9 cellular contexts compared by ENCODE assay signal in the genomic region with DNA sequence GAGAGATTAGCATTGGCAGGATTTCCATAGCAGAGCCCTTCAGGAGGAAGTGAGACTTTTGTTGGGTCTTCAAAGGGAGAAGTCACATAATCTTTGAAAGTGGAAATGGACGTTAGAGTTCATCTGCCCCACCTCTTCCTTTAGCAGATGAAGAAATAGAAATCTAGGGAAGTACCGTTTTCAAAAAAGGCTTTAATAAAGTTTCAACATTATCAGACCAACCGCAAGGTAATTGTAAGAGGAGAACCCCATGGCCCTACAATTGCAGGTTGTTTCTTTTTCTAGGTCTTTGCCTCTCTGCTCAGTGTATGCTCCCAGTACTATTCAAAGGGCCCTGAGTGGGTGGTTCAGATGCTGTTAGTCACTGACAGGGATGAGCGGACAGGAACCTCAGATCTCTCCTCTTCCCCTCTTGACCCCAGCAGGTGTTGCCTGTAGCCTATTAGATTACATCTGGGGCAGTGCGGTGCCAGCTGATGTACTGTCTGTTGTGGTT. TPM values are rescaled to one million over a fixed set of nuclear protein-coding genes. Genes with fewer than 3 reads are reported as not detected.
DNase-seq lines count a peak whose midpoint lies in the region; ATAC-seq and TF ChIP-seq lines count a peak whose summit lies in the region.
"Had no signal": no experiment of that assay in that cellular context is flagged by ENCODE, and none has a peak within 500 bp of the region (broad histone marks: within the 10 kb centered on the region; RNA-seq: fewer than 3 reads in every experiment).

No MANE protein-coding gene starts in this region.

- no peak overlapping the region; the same call in 1 of the 2 replicates for H3K9ac ChIP-seq in OCI-LY1 (ENCODE audit: low read length)

- no peaks in the 10 kb centered on the region for H4K20me1 ChIP-seq in OCI-LY1 (ENCODE audit: insufficient read depth, low read length)

- H3K4me3 ChIP-seq in OCI-LY1 (ENCODE audit: low read depth, low read length, poor library complexity, severe bottlenecking) (peak overlapping the region; percentile 15), upper lobe of right lung (no peak overlapping the region), prostate gland (no peak overlapping the region), HAP-1 (no peak overlapping the region), suprapubic skin (no peak overlapping the region)
- H3K4me3 ChIP-seq: PC-9 had no signal

- intact Hi-C loops in upper lobe of right lung (cut with DNase I): no loop called here
- intact Hi-C loops in prostate gland (cut with DNase I): no loop called here

- H3K9me3 ChIP-seq in OCI-LY1 (ENCODE audit: low read length) (no peaks in the 10 kb centered on the region), upper lobe of right lung (no peaks in the 10 kb centered on the region), prostate gland (no peaks in the 10 kb centered on the region), HAP-1 (no peaks in the 10 kb centered on the region), suprapubic skin (no peaks in the 10 kb centered on the region)

- H3K4me1 ChIP-seq in OCI-LY1 (ENCODE audit: insufficient read depth, low read length, severe bottlenecking): peaks cover 17% of the 10 kb centered on the region
- no peaks in the 10 kb centered on the region for H3K4me1 ChIP-seq in upper lobe of right lung
- no peaks in the 10 kb centered on the region for H3K4me1 ChIP-seq in prostate gland (replicated peaks)
- H3K4me1 ChIP-seq in HAP-1: peaks cover 4% of the 10 kb centered on the region
- H3K4me1 ChIP-seq in suprapubic skin: no peaks in the 10 kb centered on the region

- no peaks in the 10 kb centered on the region for H3K36me3 ChIP-seq in OCI-LY1 (ENCODE audit: insufficient read depth, low read length)
- no peaks in the 10 kb centered on the region for H3K36me3 ChIP-seq in upper lobe of right lung
- H3K36me3 ChIP-seq in prostate gland: no peaks in the 10 kb centered on the region
- H3K36me3 ChIP-seq in HAP-1 (replicated peaks): no peaks in the 10 kb centered on the region
- H3K36me3 ChIP-seq in suprapubic skin: no peaks in the 10 kb centered on the region

- TF ChIP-seq CTCF in OCI-LY1 (IDR thresholded peaks at IDR 0.05; ENCODE audit: low read length) (no peak), upper lobe of right lung (IDR thresholded peaks at IDR 0.05) (no peak), prostate gland (IDR thresholded peaks at IDR 0.05) (no peak), suprapubic skin (IDR thresholded peaks at IDR 0.05) (no peak)

- no peak overlapping the region for H2AFZ ChIP-seq in OCI-LY1 (ENCODE audit: low read length)
- H2AFZ ChIP-seq: PC-9 had no signal

- ATAC-seq in HG03039 (IDR thresholded peaks at IDR 0.05; ENCODE audit: unreplicated experiment) (peak; percentile 97), upper lobe of right lung (peak; percentile 59)

- H3K27ac ChIP-seq in OCI-LY1 (ENCODE audit: low read depth, low read length, poor library complexity, severe bottlenecking) (peak overlapping the region; percentile 91), upper lobe of right lung (no peak overlapping the region), prostate gland (no peak overlapping the region), suprapubic skin (no peak overlapping the region)
- H3K27ac ChIP-seq: PC-9 had no signal

- 64% methylated on average over 5 of the region's 5 CpGs for WGBS in prostate gland
- 69% methylated on average over 5 of the region's 5 CpGs for WGBS in suprapubic skin

- no peak for TF ChIP-seq POLR2A in prostate gland (IDR thresholded peaks at IDR 0.05)
- TF ChIP-seq POLR2A in suprapubic skin (IDR thresholded peaks at IDR 0.05): no peak

- H3K9me2 ChIP-seq in OCI-LY1 (ENCODE audit: low read depth, low read length): no peaks in the 10 kb centered on the region

- in situ Hi-C loops in HAP-1 (cut with MboI; ENCODE audit: low sequenced_read_pairs): no loop called here

- DNase-seq in stimulated activated CD4-positive, alpha-beta T cell treated with anti-CD3 and anti-CD28 coated beads, Interleukin-1b, Interleukin-23, amount 100 ng/mL, for 48 hours: peak; percentile 3
- DNase-seq in stimulated activated CD4-positive, alpha-beta T cell treated with anti-CD3 and anti-CD28 coated beads, Interleukin-2, amount 100 ng/mL, for 24 hours: no peak
- DNase-seq in upper lobe of right lung: no peak
- DNase-seq in prostate gland (ENCODE audit: low spot score): no peak
- DNase-seq in HAP-1 (ENCODE audit: low spot score in 2 of 2): no peak
- no peak for DNase-seq in suprapubic skin (ENCODE audit: low spot score in 2 of 2)
- DNase-seq: PC-9 had no signal

- H3K27me3 ChIP-seq in OCI-LY1 (ENCODE audit: insufficient read depth, low read length) (no peaks in the 10 kb centered on the region), upper lobe of right lung (no peaks in the 10 kb centered on the region), prostate gland (replicated peaks; ENCODE audit: insufficient read depth) (no peaks in the 10 kb centered on the region), HAP-1 (ENCODE audit: low read depth) (no peaks in the 10 kb centered on the region), suprapubic skin (no peaks in the 10 kb centered on the region)

- peak overlapping the region; percentile 55 for H3K4me2 ChIP-seq in OCI-LY1 (ENCODE audit: low read length)
- H3K4me2 ChIP-seq: PC-9 had no signal

- no peaks in the 10 kb centered on the region for H3K79me2 ChIP-seq in OCI-LY1 (ENCODE audit: insufficient read depth, low read length)

- no peak for TF ChIP-seq EP300 in suprapubic skin (IDR thresholded peaks at IDR 0.05)

- no peaks in the 10 kb centered on the region for H3F3A ChIP-seq in OCI-LY1 (ENCODE audit: insufficient read depth, low read length)

RNA-seq across cellular contexts. Expression of a gene that starts 48.6 kb away (rescaled TPM):
- total RNA-seq in upper lobe of right lung (41.2 TPM), prostate gland (100 to 1,000 TPM in 1 of 2 donors, 10 to 100 TPM in 1; 27.3 to 122 TPM), suprapubic skin (10 to 100 TPM; 15.8 to 32.5 (median 19.5) TPM)
